In the genomic region with DNA sequence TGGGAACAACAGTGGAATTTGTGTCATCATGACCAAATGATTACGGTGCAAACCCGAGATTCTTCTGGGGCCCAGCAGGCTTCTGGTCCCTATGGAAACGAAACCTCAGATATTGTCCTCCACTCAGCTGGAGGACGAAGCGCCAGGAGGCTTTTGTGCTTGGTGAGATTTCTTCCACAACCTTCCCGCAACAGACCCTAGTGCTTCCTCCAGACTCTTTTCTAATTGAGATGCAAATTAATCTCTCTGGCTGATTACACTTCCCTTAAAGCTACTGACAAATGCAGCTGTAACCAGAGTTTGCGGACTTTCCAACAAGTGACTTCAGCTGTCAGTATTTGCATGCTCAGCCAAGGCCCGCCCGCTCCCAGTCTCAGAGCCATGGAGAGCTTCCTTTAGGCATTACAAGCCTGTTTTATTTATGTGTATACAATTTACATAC, we compare ENCODE assay signal across 9 cellular contexts.
DNase-seq lines count a peak whose midpoint lies in the region; ATAC-seq and TF ChIP-seq lines count a peak whose summit lies in the region.
"Had no signal": no experiment of that assay in that cellular context is flagged by ENCODE, and none has a peak within 500 bp of the region (broad histone marks: within the 10 kb centered on the region; RNA-seq: fewer than 3 reads in every experiment).

No MANE protein-coding gene starts in this region.

- TF ChIP-seq RAD21 in SK-N-SH (IDR thresholded peaks at IDR 0.05; ENCODE audit: low read length): no peak

- peak; percentile 18 for DNase-seq in GM19238 (ENCODE audit: insufficient read length, low spot score)
- peak; percentile 83 for DNase-seq in pons (ENCODE audit: low spot score)
- DNase-seq in SK-N-SH: no peak
- no peak for DNase-seq in colonic mucosa
- DNase-seq: activated CD8-positive, alpha-beta memory T cell treated with anti-CD3 and anti-CD28 coated beads, Interleukin-2, amount 50 U/mL, for 4 hours; stimulated activated naive CD8-positive, alpha-beta T cell treated with anti-CD3 and anti-CD28 coated beads, Interleukin-15, Interleukin-2, amounts not matched to agents 100 U/mL and 50 U/mL, for 24 hours had no signal

- H3F3A ChIP-seq in SK-N-SH (replicated peaks; ENCODE audit: insufficient read depth): no peaks in the 10 kb centered on the region

- no peak overlapping the region for H3K4me2 ChIP-seq in SK-N-SH

- H3K9ac ChIP-seq in SK-N-SH (no peak overlapping the region), colonic mucosa (ENCODE audit: low read depth in 2 of 2, low read length in 2 of 2) (no peak overlapping the region)

- intact Hi-C loops in colonic mucosa (cut with DNase I): no loop called here

- no peaks in the 10 kb centered on the region for H3K79me2 ChIP-seq in SK-N-SH (ENCODE audit: insufficient read depth)

- H3K36me3 ChIP-seq in SK-N-SH (replicated peaks in 1 of 2; ENCODE audit: control insufficient read depth in 1 of 2, insufficient read depth in 2 of 2, low read length in 1 of 2) (no peaks in the 10 kb centered on the region), colonic mucosa (no peaks in the 10 kb centered on the region)

- no peak for TF ChIP-seq EP300 in SK-N-SH (IDR thresholded peaks at IDR 0.05; ENCODE audit: borderline replicate concordance in 1 of 2, low read depth in 1 of 2, low read length in 1 of 2)

- no peaks in the 10 kb centered on the region for H4K20me1 ChIP-seq in SK-N-SH (ENCODE audit: insufficient read depth)

- H3K4me3 ChIP-seq in SK-N-SH (ENCODE audit: low read depth in 2 of 2, low read length in 1 of 2): no peak overlapping the region
- no peak overlapping the region for H3K4me3 ChIP-seq in colonic mucosa

- H3K9me3 ChIP-seq in SK-N-SH (no peaks in the 10 kb centered on the region), colonic mucosa (no peaks in the 10 kb centered on the region)

- no peak overlapping the region for H2AFZ ChIP-seq in SK-N-SH (ENCODE audit: low read depth)

- CTCF ChIA-PET in SK-N-SH (lab: Yijun Ruan, JAX): interaction anchor here (1.4 to 1.5 kb wide), 2 partner anchors 29 to 103 kb away, joined by 3 read pairs; no protein-coding TSS in a partner anchor

- H3K27me3 ChIP-seq in SK-N-SH (ENCODE audit: insufficient read depth): no peaks in the 10 kb centered on the region
- H3K27me3 ChIP-seq in colonic mucosa: no peaks in the 10 kb centered on the region

- peak; percentile 31 for ATAC-seq in HG03108 (IDR thresholded peaks at IDR 0.05; ENCODE audit: unreplicated experiment)
- no peak for ATAC-seq in HG02973 (IDR thresholded peaks at IDR 0.05; ENCODE audit: unreplicated experiment)
- ATAC-seq: stimulated activated naive CD8-positive, alpha-beta T cell treated with anti-CD3 and anti-CD28 coated beads, Interleukin-15, Interleukin-2, amounts not matched to agents 100 U/mL and 50 U/mL, for 24 hours had no signal

- H3K9me2 ChIP-seq in SK-N-SH: no peaks in the 10 kb centered on the region

- POLR2A ChIA-PET in SK-N-SH (lab: Yijun Ruan, JAX): no interaction called here

- no peak for TF ChIP-seq CTCF in SK-N-SH (IDR thresholded peaks at IDR 0.05)
- TF ChIP-seq CTCF in colonic mucosa (IDR thresholded peaks at IDR 0.05): no peak

- H3K4me1 ChIP-seq in SK-N-SH (ENCODE audit: control insufficient read depth in 1 of 2, insufficient read depth in 2 of 2, low read depth in 1 of 2, low read length in 1 of 2): no peaks in the 10 kb centered on the region; a peak in 2 of 4 replicates
- no peaks in the 10 kb centered on the region for H3K4me1 ChIP-seq in colonic mucosa

- peak overlapping the region; percentile 1 for H3K27ac ChIP-seq in angular gyrus (ENCODE audit: low read depth, low read length)
- no peak overlapping the region for H3K27ac ChIP-seq in SK-N-SH (ENCODE audit: low read depth in 2 of 2, low read length in 1 of 2)
- H3K27ac ChIP-seq in colonic mucosa: no peak overlapping the region

- WGBS in SK-N-SH (ENCODE audit: low lambda C conversion rate): 92% methylated on average over 9 of the region's 9 CpGs

TF ChIP-seq in SK-N-SH, 30 proteins besides CTCF, POLR2A, EP300 and RAD21:
- TF ChIP-seq NFIC (IDR thresholded peaks at IDR 0.05; ENCODE audit: borderline replicate concordance) (no peak), RCOR1 (IDR thresholded peaks at IDR 0.05; ENCODE audit: low read length) (no peak), TAF1 (IDR thresholded peaks at IDR 0.05; ENCODE audit: borderline replicate concordance, low read depth, low read length) (no peak), GATA2 (CRISPR knock-in tag; IDR thresholded peaks at IDR 0.05) (no peak), MXI1 (IDR thresholded peaks at IDR 0.05; ENCODE audit: low read depth, low read length) (no peak), RFX5 (IDR thresholded peaks at IDR 0.05; ENCODE audit: low read length) (no peak), FOXM1 (IDR thresholded peaks at IDR 0.05; ENCODE audit: low read depth) (no peak), FOSL2 (IDR thresholded peaks at IDR 0.05; ENCODE audit: borderline replicate concordance, low read depth) (no peak), ELF1 (IDR thresholded peaks at IDR 0.05) (no peak), TEAD4 (IDR thresholded peaks at IDR 0.05; ENCODE audit: borderline replicate concordance, insufficient read depth) (no peak), SMC3 (IDR thresholded peaks at IDR 0.05; ENCODE audit: low read depth, low read length) (no peak), JUND (IDR thresholded peaks at IDR 0.05) (no peak)
- TF ChIP-seq, protein P1, sequence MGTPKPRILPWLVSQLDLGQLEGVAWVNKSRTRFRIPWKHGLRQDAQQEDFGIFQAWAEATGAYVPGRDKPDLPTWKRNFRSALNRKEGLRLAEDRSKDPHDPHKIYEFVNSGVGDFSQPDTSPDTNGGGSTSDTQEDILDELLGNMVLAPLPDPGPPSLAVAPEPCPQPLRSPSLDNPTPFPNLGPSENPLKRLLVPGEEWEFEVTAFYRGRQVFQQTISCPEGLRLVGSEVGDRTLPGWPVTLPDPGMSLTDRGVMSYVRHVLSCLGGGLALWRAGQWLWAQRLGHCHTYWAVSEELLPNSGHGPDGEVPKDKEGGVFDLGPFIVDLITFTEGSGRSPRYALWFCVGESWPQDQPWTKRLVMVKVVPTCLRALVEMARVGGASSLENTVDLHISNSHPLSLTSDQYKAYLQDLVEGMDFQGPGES (IDR thresholded peaks at IDR 0.05; ENCODE audit: low read depth, low read length): no peak
- TF ChIP-seq, protein P2, sequence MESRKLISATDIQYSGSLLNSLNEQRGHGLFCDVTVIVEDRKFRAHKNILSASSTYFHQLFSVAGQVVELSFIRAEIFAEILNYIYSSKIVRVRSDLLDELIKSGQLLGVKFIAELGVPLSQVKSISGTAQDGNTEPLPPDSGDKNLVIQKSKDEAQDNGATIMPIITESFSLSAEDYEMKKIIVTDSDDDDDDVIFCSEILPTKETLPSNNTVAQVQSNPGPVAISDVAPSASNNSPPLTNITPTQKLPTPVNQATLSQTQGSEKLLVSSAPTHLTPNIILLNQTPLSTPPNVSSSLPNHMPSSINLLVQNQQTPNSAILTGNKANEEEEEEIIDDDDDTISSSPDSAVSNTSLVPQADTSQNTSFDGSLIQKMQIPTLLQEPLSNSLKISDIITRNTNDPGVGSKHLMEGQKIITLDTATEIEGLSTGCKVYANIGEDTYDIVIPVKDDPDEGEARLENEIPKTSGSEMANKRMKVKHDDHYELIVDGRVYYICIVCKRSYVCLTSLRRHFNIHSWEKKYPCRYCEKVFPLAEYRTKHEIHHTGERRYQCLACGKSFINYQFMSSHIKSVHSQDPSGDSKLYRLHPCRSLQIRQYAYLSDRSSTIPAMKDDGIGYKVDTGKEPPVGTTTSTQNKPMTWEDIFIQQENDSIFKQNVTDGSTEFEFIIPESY (IDR thresholded peaks at IDR 0.05; ENCODE audit: borderline replicate concordance, low read depth): no peak

Comparison
In these comparisons a context has a peak if more than half of its experiments do, and no peak if none do; other contexts are left out.
1. DNase-seq: peak in GM19238 (single experiment) and pons (single experiment); none in SK-N-SH (single experiment) and colonic mucosa (single experiment).